In the genomic region with DNA sequence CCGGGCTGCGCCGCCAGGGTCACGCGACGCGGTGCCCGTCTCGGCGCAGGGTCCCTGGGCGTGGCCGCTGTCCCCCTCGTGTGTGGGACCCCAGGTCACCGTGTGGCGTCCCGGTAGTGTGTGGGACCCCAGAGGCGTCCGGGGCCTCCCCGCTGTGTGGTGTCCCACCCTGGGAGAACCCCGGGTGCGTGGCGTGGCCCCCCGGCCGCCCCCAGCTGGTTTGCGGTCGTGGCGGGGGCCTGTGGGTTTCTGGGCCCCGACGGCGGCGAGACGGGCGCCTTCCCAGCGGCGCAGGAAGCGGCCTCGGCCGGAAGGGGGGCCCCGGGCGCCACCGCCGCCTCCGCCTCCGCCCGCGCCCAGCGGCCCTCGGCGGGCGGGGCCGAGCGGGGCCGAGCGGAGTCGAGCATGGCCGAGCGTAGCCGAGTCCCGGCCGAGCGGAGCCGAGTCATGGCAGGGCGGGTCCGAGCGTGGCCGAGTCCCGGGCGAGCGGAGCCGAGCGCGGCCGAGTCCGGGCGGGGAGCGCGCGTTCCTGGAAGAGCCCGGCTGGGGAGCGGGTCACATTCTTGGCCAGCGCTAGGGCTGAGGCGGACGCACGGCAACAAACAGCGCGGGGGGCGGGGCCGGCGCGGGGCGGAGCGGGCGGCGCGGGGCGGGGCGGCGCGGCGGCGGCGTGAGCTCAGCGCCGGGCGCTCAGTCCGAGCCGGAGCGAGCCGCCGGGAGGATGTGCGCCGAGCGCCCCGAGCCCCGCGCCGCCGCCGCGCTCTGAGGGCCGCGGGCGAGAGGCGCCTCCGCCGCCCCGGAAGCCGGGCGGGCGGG, we compare ENCODE assay signal across 8 cellular contexts. TPM values are rescaled to one million over a fixed set of nuclear protein-coding genes. Genes with fewer than 3 reads are reported as not detected.
DNase-seq lines count a peak whose midpoint lies in the region; ATAC-seq lines count a peak whose summit lies in the region.

No MANE protein-coding gene starts in this region.

- peak overlapping the region; percentile 97 for H3K4me2 ChIP-seq in BLaER1

- peaks cover 40% of the 10 kb centered on the region for H4K20me1 ChIP-seq in BLaER1

- peak overlapping the region; percentile 73 for H3K4me3 ChIP-seq in BLaER1

- H3K9ac ChIP-seq in BLaER1, result peak overlapping the region; percentile 73

- H3K27ac ChIP-seq in BLaER1 (peak overlapping the region; percentile 84), cingulate gyrus (ENCODE audit: low read depth, low read length) (peak overlapping the region; percentile 95)

- H3K36me3 ChIP-seq in BLaER1, result no peaks in the 10 kb centered on the region

- DNase-seq in GM19240 (ENCODE audit: insufficient read length, low spot score) (peak; percentile 100), NCI-H510A treated with DMSO at 0.1 percent for 48 hours (lab: John Stamatoyannopoulos, UW) (peak; percentile 99), left colon (peak; percentile 94 to 96)
- DNase-seq in activated CD4-positive, alpha-beta T cell treated with anti-CD3 and anti-CD28 coated beads for 48 hours, result peak; percentile 96
- DNase-seq in stimulated activated CD4-positive, alpha-beta T cell treated with anti-CD3 and anti-CD28 coated beads, Interleukin-1b, Interleukin-23, amount 100 ng/mL, for 24 hours (ENCODE audit: low read depth in 4 of 4, low spot score in 1 of 4), result peak; percentile 80 to 91 (median 88)

- H3K4me1 ChIP-seq in BLaER1, result peaks cover 59% of the 10 kb centered on the region

- intact Hi-C loops in left colon (cut with DNase I, micrococcal nuclease), result no loop called here

- H3K9me3 ChIP-seq in BLaER1, result no peaks in the 10 kb centered on the region

- peak; percentile 88 for ATAC-seq in HG03442 (IDR thresholded peaks at IDR 0.05; ENCODE audit: unreplicated experiment)
- ATAC-seq in left colon, result peak; percentile 81

- peaks cover 30% of the 10 kb centered on the region for H3K27me3 ChIP-seq in BLaER1

RNA-seq across cellular contexts. Expression of a gene that starts 0.6 kb away (rescaled TPM):
- 10 to 100 TPM; 30.2 to 35.5 TPM for total RNA-seq in left colon

RNA-seq across cellular contexts. Expression of a gene that starts 33.0 kb away (rescaled TPM):
- total RNA-seq in left colon, result 10 to 100 TPM; 28.5 to 32.6 TPM

Comparison
In these comparisons a context has a peak if more than half of its experiments do, and no peak if none do; other contexts are left out.
1. Peak in every context shown above with its lines: DNase-seq, ATAC-seq, H3K4me3 ChIP-seq and H3K27ac ChIP-seq.